Comparison of ENCODE assay signal across 20 cellular contexts in the genomic region with DNA sequence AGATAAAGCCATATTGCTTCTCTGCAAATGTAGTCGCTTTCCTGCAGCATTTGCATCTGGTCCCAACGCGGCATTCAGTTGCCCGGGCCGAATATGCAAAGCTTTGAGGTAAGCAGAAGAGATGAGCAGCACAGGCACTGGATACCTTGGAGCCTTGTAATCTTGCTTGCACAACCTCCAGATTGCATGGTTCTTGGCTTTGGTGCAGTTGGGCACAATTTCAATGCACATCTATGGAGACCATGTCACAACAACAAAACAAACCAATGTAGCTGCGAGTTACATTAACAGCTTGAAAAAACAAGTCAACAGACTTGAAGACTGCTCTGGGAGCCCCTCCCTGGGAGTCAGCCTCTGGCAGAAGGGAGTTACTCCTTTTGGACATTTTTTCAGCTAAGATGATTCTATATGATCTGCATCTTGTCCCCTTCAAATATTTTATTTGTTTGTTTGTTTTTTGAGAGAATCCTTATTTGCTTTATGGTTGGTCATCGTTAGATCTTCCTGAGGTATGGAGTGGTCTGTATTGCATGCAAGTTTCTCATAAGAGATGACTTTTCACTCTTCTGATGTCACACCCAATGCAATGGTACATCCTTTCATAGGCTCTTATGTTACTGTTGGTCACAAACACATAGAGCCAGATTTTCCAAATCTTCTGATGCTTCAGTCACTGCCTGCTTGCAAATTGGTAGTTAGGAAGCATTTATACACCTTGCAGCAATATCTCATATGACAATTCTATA.
A peak's percentile ranks its signal among the peaks of the same experiment; 100 is the strongest.
DNase-seq lines count a peak whose midpoint lies in the region; ATAC-seq and TF ChIP-seq lines count a peak whose summit lies in the region.
"Had no signal": no experiment of that assay in that cellular context is flagged by ENCODE, and none has a peak within 500 bp of the region (broad histone marks: within the 10 kb centered on the region; RNA-seq: fewer than 3 reads in every experiment).

No MANE protein-coding gene starts in this region.

- H3K4me1 ChIP-seq in right lobe of liver (peaks cover 0 to 2% (median 0%) of the 10 kb centered on the region in 4 donors), thyroid gland (peaks cover 3 to 6% of the 10 kb centered on the region in 2 donors)
- H3K4me1 ChIP-seq: SJCRH30 had no signal

- no peak overlapping the region for H3K4me3 Mint-ChIP-seq in T-helper 2 cell treated with Interferon-gamma antibody and Interleukin-4, amounts not matched to agents 5 μg/mL and 100 μg/mL, for 36 hours
- H3K4me3 Mint-ChIP-seq: activated CD8-positive, alpha-beta T cell treated with anti-CD3 and anti-CD28 coated beads for 36 hours; brain; nephron had no signal

- DNase-seq in Right ventricle myocardium inferior (ENCODE audit: missing footprints), result peak; percentile 45
- no peak for DNase-seq in cardiac septum (ENCODE audit: low spot score)
- peak; percentile 95 for DNase-seq in fibroblast of gingiva (ENCODE audit: low read depth)
- peak in 2 of 3 donors; percentile 48 to 57 for DNase-seq in right lobe of liver
- DNase-seq in SKM-1 treated with dmso at 0.1 percent for 144 hours (lab: John Stamatoyannopoulos, UW; ENCODE audit: unreplicated experiment), result no peak
- DNase-seq in thyroid gland, result no peak
- DNase-seq in midbrain (lab: John Stamatoyannopoulos, UW), result no peak
- no peak for DNase-seq in T-helper 2 cell treated with Interferon-gamma antibody and Interleukin-4, amounts not matched to agents 5 μg/mL and 100 μg/mL, for 36 hours (ENCODE audit: low spot score)
- DNase-seq: ACHN; activated CD8-positive, alpha-beta T cell treated with anti-CD3 and anti-CD28 coated beads for 36 hours; Calu3; effector CD8-positive, alpha-beta T cell; NCI-H1092; NCI-H2171; retina; SJCRH30; stimulated activated CD4-positive, alpha-beta T cell treated with anti-CD3 and anti-CD28 coated beads, Interleukin-4, amount 100 ng/mL, for 24 hours; upper lobe of left lung had no signal

- H3K9me3 Mint-ChIP-seq in T-helper 2 cell treated with Interferon-gamma antibody and Interleukin-4, amounts not matched to agents 5 μg/mL and 100 μg/mL, for 36 hours, result no peaks in the 10 kb centered on the region
- H3K9me3 Mint-ChIP-seq: activated CD8-positive, alpha-beta T cell treated with anti-CD3 and anti-CD28 coated beads for 36 hours had no signal

- WGBS in right lobe of liver (ENCODE audit: insufficient coverage, low coverage, low lambda C conversion rate, missing lambda C conversion rate), result 48% methylated on average over 3 of the region's 7 CpGs
- WGBS in thyroid gland, 2 donors, result 49 to 76% methylated on average over 7 of the region's 7 CpGs

- no peaks in the 10 kb centered on the region for H3K27me3 Mint-ChIP-seq in T-helper 2 cell treated with Interferon-gamma antibody and Interleukin-4, amounts not matched to agents 5 μg/mL and 100 μg/mL, for 36 hours (ENCODE audit: low read depth)
- H3K27me3 Mint-ChIP-seq: activated CD8-positive, alpha-beta T cell treated with anti-CD3 and anti-CD28 coated beads for 36 hours; brain had no signal

- no peak overlapping the region for H3K27ac Mint-ChIP-seq in T-helper 2 cell treated with Interferon-gamma antibody and Interleukin-4, amounts not matched to agents 5 μg/mL and 100 μg/mL, for 36 hours
- H3K27ac Mint-ChIP-seq: activated CD8-positive, alpha-beta T cell treated with anti-CD3 and anti-CD28 coated beads for 36 hours; brain; nephron had no signal

- H3K27ac ChIP-seq in right lobe of liver (no peak overlapping the region), thyroid gland (no peak overlapping the region)
- H3K27ac ChIP-seq: SJCRH30, upper lobe of left lung had no signal

- ATAC-seq in Right ventricle myocardium inferior (peak; percentile 83), right lobe of liver (peak; percentile 63 to 96 (median 78))
- ATAC-seq: activated CD8-positive, alpha-beta T cell treated with anti-CD3 and anti-CD28 coated beads for 36 hours had no signal

- H3K36me3 ChIP-seq in right lobe of liver, result no peaks in the 10 kb centered on the region
- no peaks in the 10 kb centered on the region for H3K36me3 ChIP-seq in thyroid gland
- H3K36me3 ChIP-seq: SJCRH30, upper lobe of left lung had no signal

- no peaks in the 10 kb centered on the region for H3K36me3 Mint-ChIP-seq in T-helper 2 cell treated with Interferon-gamma antibody and Interleukin-4, amounts not matched to agents 5 μg/mL and 100 μg/mL, for 36 hours (ENCODE audit: low read depth)
- H3K36me3 Mint-ChIP-seq: brain had no signal

- no peak for TF ChIP-seq CTCF in right lobe of liver (IDR thresholded peaks at IDR 0.05)
- no peak for TF ChIP-seq CTCF in thyroid gland (IDR thresholded peaks at IDR 0.05)

- TF ChIP-seq POLR2A in right lobe of liver (IDR thresholded peaks at IDR 0.05), result no peak
- no peak for TF ChIP-seq POLR2A in thyroid gland (IDR thresholded peaks at IDR 0.05)

- no peaks in the 10 kb centered on the region for H3K9me3 ChIP-seq in right lobe of liver
- H3K9me3 ChIP-seq in thyroid gland, result no peaks in the 10 kb centered on the region
- H3K9me3 ChIP-seq: SJCRH30, upper lobe of left lung had no signal

- intact Hi-C loops in Right ventricle myocardium inferior (cut with DNase I), result loop anchor here (10.0 kb wide), 1 partner anchor 75 kb away; no protein-coding TSS in a partner anchor
- intact Hi-C loops in cardiac septum (cut with DNase I), result loop anchor here (5.0 kb wide), 1 partner anchor 52 kb away; no protein-coding TSS in a partner anchor
- intact Hi-C loops in right lobe of liver (cut with DNase I), result no loop called here
- intact Hi-C loops in thyroid gland (cut with DNase I), result no loop called here

- no peak overlapping the region for H3K4me3 ChIP-seq in right lobe of liver
- no peak overlapping the region for H3K4me3 ChIP-seq in thyroid gland (replicated peaks in 1 of 3)
- H3K4me3 ChIP-seq: SJCRH30, upper lobe of left lung had no signal

- H3K27me3 ChIP-seq in right lobe of liver (no peaks in the 10 kb centered on the region), thyroid gland (no peaks in the 10 kb centered on the region)
- H3K27me3 ChIP-seq: SJCRH30, upper lobe of left lung had no signal

- no peaks in the 10 kb centered on the region for H3K4me1 Mint-ChIP-seq in T-helper 2 cell treated with Interferon-gamma antibody and Interleukin-4, amounts not matched to agents 5 μg/mL and 100 μg/mL, for 36 hours (ENCODE audit: low read depth)
- H3K4me1 Mint-ChIP-seq: nephron had no signal

Comparison
In these comparisons a context has a peak if more than half of its experiments do, and no peak if none do; other contexts are left out.
1. DNase-seq: peak in Right ventricle myocardium inferior (single experiment), fibroblast of gingiva (single experiment) and right lobe of liver (2 of 3); none in cardiac septum (single experiment), SKM-1 treated with dmso at 0.1 percent for 144 hours (single experiment), thyroid gland (0 of 2), midbrain (single experiment) and T-helper 2 cell treated with Interferon-gamma antibody and Interleukin-4, amounts not matched to agents 5 μg/mL and 100 μg/mL, for 36 hours (single experiment).
2. intact Hi-C loops: an anchor here in Right ventricle myocardium inferior (10.0 kb wide) and cardiac septum (5.0 kb wide); none called in right lobe of liver and thyroid gland.